10 cellular contexts compared by ENCODE assay signal in genomic region chr22:42868751-42869251, GRCh38. TPM values are rescaled to one million over a fixed set of nuclear protein-coding genes. Genes with fewer than 3 reads are reported as not detected.
DNase-seq lines count a peak whose midpoint lies in the region; ATAC-seq and TF ChIP-seq lines count a peak whose summit lies in the region.
"Had no signal": no experiment of that assay in that cellular context is flagged by ENCODE, and none has a peak within 500 bp of the region (broad histone marks: within the 10 kb centered on the region; RNA-seq: fewer than 3 reads in every experiment).

No MANE protein-coding gene starts in this region.

- H4K20me1 ChIP-seq in BLaER1 = no peaks in the 10 kb centered on the region

- H3K4me3 ChIP-seq in BLaER1 = no peak overlapping the region
- no peak overlapping the region for H3K4me3 ChIP-seq in mucosa of stomach (ENCODE audit: low read length)
- no peak overlapping the region for H3K4me3 ChIP-seq in Caco-2 (ENCODE audit: low read depth, low read length)

- CTCF ChIA-PET in Caco-2 (lab: Charles Lee) = no interaction called here

- peak overlapping the region; percentile 52 for H3K27ac ChIP-seq in BLaER1

- H3K4me3 Mint-ChIP-seq in Caco-2 (ENCODE audit: unreplicated experiment) (no peak overlapping the region), T-helper 17 cell (no peak overlapping the region)
- H3K4me3 Mint-ChIP-seq in stimulated activated memory B cell treated with anti-CD40 and anti-IgM and Interleukin-4, amounts not matched to agents 10 μg/mL and 1 μg/mL and 100 μg/mL, for 72 hours = no peak overlapping the region
- H3K4me3 Mint-ChIP-seq: neural crest cell had no signal

- H3K27me3 Mint-ChIP-seq in Caco-2 (ENCODE audit: insufficient read depth, unreplicated experiment) (no peaks in the 10 kb centered on the region), T-helper 17 cell (no peaks in the 10 kb centered on the region)
- H3K27me3 Mint-ChIP-seq in stimulated activated memory B cell treated with anti-CD40 and anti-IgM and Interleukin-4, amounts not matched to agents 10 μg/mL and 1 μg/mL and 100 μg/mL, for 72 hours = no peaks in the 10 kb centered on the region

- no peak for ATAC-seq in T-helper 17 cell
- no peak for ATAC-seq in stimulated activated memory B cell treated with anti-CD40 and anti-IgM and Interleukin-4, amounts not matched to agents 10 μg/mL and 1 μg/mL and 100 μg/mL, for 72 hours

- H3K9me3 ChIP-seq in BLaER1 (peaks cover 4% of the 10 kb centered on the region; the same call in 1 of the 2 replicates), mucosa of stomach (ENCODE audit: control insufficient read depth, low read length) (no peaks in the 10 kb centered on the region), Caco-2 (no peaks in the 10 kb centered on the region), T-helper 17 cell (ENCODE audit: control insufficient read depth, low read length, poor library complexity, severe bottlenecking) (no peaks in the 10 kb centered on the region)

- H3K4me1 ChIP-seq in BLaER1 = peaks cover 29% of the 10 kb centered on the region
- H3K4me1 ChIP-seq in mucosa of stomach (ENCODE audit: control insufficient read depth, insufficient read depth, low read length) = peaks cover 12% of the 10 kb centered on the region
- H3K4me1 ChIP-seq in Caco-2 = no peaks in the 10 kb centered on the region

- H3K4me2 ChIP-seq in BLaER1 = no peak overlapping the region

- peaks cover 47% of the 10 kb centered on the region for H3K36me3 ChIP-seq in BLaER1
- peaks cover 3% of the 10 kb centered on the region for H3K36me3 ChIP-seq in mucosa of stomach (ENCODE audit: control insufficient read depth, insufficient read depth, low read length)
- H3K36me3 ChIP-seq in Caco-2 (ENCODE audit: control insufficient read depth, insufficient read depth, low read length) = peaks cover 3% of the 10 kb centered on the region

- intact Hi-C loops in Caco-2 (cut with micrococcal nuclease; ENCODE audit: unreplicated experiment) = no loop called here

- no peak for TF ChIP-seq CTCF in Caco-2 (IDR thresholded peaks at IDR 0.05; ENCODE audit: insufficient read depth in 1 of 2, low read depth in 1 of 2, low read length in 1 of 2, severe bottlenecking in 1 of 2, unreplicated experiment in 1 of 2)

- H3K36me3 Mint-ChIP-seq in Caco-2 (ENCODE audit: insufficient read depth, unreplicated experiment) (peaks cover 89% of the 10 kb centered on the region), T-helper 17 cell (ENCODE audit: low read depth) (no peaks in the 10 kb centered on the region)
- peaks cover 29% of the 10 kb centered on the region for H3K36me3 Mint-ChIP-seq in stimulated activated memory B cell treated with anti-CD40 and anti-IgM and Interleukin-4, amounts not matched to agents 10 μg/mL and 1 μg/mL and 100 μg/mL, for 72 hours

- BruUV-seq in Caco-2 (replicated peaks; lab: Mats Ljungman, UMichigan) = no TSS peak

- H3K4me1 Mint-ChIP-seq in Caco-2 (ENCODE audit: low read depth, unreplicated experiment) = peaks cover 5% of the 10 kb centered on the region
- H3K4me1 Mint-ChIP-seq in T-helper 17 cell = peaks cover 4% of the 10 kb centered on the region
- H3K4me1 Mint-ChIP-seq in stimulated activated memory B cell treated with anti-CD40 and anti-IgM and Interleukin-4, amounts not matched to agents 10 μg/mL and 1 μg/mL and 100 μg/mL, for 72 hours = peaks cover 9% of the 10 kb centered on the region

- H3K9me3 Mint-ChIP-seq in Caco-2 (ENCODE audit: unreplicated experiment) = no peaks in the 10 kb centered on the region
- H3K9me3 Mint-ChIP-seq in stimulated activated memory B cell treated with anti-CD40 and anti-IgM and Interleukin-4, amounts not matched to agents 10 μg/mL and 1 μg/mL and 100 μg/mL, for 72 hours = no peaks in the 10 kb centered on the region
- H3K9me3 Mint-ChIP-seq: neural crest cell had no signal

- H3K27ac Mint-ChIP-seq in Caco-2 (ENCODE audit: unreplicated experiment) = no peak overlapping the region
- H3K27ac Mint-ChIP-seq in T-helper 17 cell = no peak overlapping the region
- no peak overlapping the region for H3K27ac Mint-ChIP-seq in stimulated activated memory B cell treated with anti-CD40 and anti-IgM and Interleukin-4, amounts not matched to agents 10 μg/mL and 1 μg/mL and 100 μg/mL, for 72 hours

- no peaks in the 10 kb centered on the region for H3K27me3 ChIP-seq in BLaER1
- no peaks in the 10 kb centered on the region for H3K27me3 ChIP-seq in mucosa of stomach (ENCODE audit: control insufficient read depth, insufficient read depth, low read length)
- H3K27me3 ChIP-seq in Caco-2 (replicated peaks; ENCODE audit: control insufficient read depth, insufficient read depth, low read length) = no peaks in the 10 kb centered on the region

- POLR2A ChIA-PET in Caco-2 (lab: Charles Lee) = no interaction called here

- no peak overlapping the region for H3K9ac ChIP-seq in BLaER1
- peak overlapping the region; percentile 32 for H3K9ac ChIP-seq in mucosa of stomach (ENCODE audit: low read length)

- DNase-seq in NCI-H446 treated with DMSO at 0.1 percent for 48 hours (lab: John Stamatoyannopoulos, UW) (peak; percentile 50), fibroblast of the conjunctiva (ENCODE audit: low read depth) (peak; percentile 9), Caco-2 (no peak), T-helper 17 cell (no peak), activated T-cell treated with anti-CD3 and anti-CD28 coated beads for 4 hours (no peak)
- DNase-seq: Kasumi-1 had no signal

RNA-seq across cellular contexts. Expression of gene ARFGAP3, which starts 11.7 kb away (rescaled TPM):
- total RNA-seq in Caco-2 (2022) (32.1 and 37.4 TPM in 2 replicates), T-helper 17 cell (10 to 100 TPM; 32.1 to 39.7 TPM)

Comparison
In these comparisons a context has a peak if more than half of its experiments do, and no peak if none do; other contexts are left out.
1. DNase-seq: peak in NCI-H446 treated with DMSO at 0.1 percent for 48 hours (single experiment) and fibroblast of the conjunctiva (single experiment); none in Caco-2 (0 of 2), T-helper 17 cell (0 of 3) and activated T-cell treated with anti-CD3 and anti-CD28 coated beads for 4 hours (single experiment).